10 cellular contexts compared by ENCODE assay signal in the genomic region with DNA sequence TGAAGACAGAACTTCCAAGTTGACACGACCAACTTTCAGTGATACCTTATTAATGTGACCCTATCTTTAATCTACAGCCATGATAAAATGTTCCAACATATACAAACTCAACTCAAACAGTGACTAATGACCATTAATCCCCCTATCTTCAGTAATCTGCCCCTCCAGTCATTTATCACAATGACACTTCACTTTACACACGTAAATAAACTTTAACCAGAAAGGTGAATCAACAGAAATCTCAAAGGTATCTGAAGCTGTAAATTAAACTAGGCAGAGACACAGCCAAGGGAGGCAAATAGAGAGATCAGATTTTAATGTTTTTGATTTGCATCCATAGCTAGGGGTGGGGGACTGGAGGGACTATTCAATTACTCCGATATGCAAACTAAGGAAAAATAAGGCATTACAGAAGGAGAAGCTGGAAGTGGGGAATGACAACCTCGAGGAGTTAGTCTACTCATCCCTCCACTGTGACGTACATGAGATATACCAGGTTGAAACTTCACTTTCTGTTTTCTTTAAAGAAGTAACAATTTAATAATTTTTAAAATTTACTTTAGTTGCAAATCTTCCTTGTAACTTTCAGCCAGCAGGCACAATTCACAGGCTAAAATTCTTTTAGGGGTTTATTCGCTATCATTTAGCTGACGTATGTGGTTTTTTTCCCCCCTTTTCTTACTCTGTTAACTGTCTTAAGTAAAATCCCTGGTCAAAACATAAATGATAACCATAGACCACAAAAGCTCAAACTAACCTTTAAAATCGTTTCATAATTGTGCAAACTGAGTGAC.
A peak's percentile ranks its signal among the peaks of the same experiment; 100 is the strongest.
DNase-seq lines count a peak whose midpoint lies in the region; ATAC-seq and TF ChIP-seq lines count a peak whose summit lies in the region.
"Had no signal": no experiment of that assay in that cellular context is flagged by ENCODE, and none has a peak within 500 bp of the region (broad histone marks: within the 10 kb centered on the region; RNA-seq: fewer than 3 reads in every experiment).

No MANE protein-coding gene starts in this region.

- H3K9me3 ChIP-seq in adrenal gland (replicated peaks in 1 of 3) (no peaks in the 10 kb centered on the region), iPS-15b (ENCODE audit: control insufficient read depth, insufficient read depth, low read length) (no peaks in the 10 kb centered on the region)

- no peaks in the 10 kb centered on the region for H3K9me3 Mint-ChIP-seq in stimulated activated naive CD8-positive, alpha-beta T cell treated with anti-CD3 and anti-CD28 coated beads, Interleukin-15, amount 100 ng/mL, for 72 hours
- H3K9me3 Mint-ChIP-seq in progenitor cell of endocrine pancreas (ENCODE audit: low read depth), result no peaks in the 10 kb centered on the region
- H3K9me3 Mint-ChIP-seq: activated CD4-positive, alpha-beta memory T cell treated with anti-CD3 and anti-CD28 coated beads, Interleukin-2, amount 10 ng/mL, durations not matched to agents 7 days and 5 days had no signal

- no peaks in the 10 kb centered on the region for H3K27me3 Mint-ChIP-seq in stimulated activated naive CD8-positive, alpha-beta T cell treated with anti-CD3 and anti-CD28 coated beads, Interleukin-15, amount 100 ng/mL, for 72 hours
- peaks cover 5% of the 10 kb centered on the region for H3K27me3 Mint-ChIP-seq in progenitor cell of endocrine pancreas

- H3K27ac ChIP-seq in adrenal gland, result peak overlapping the region in 2 of 5 donors; percentile 70 to 96

- no peak for TF ChIP-seq CTCF in HFF-Myc (IDR thresholded peaks at IDR 0.05; ENCODE audit: low read depth, low read length, missing control alignments)
- TF ChIP-seq CTCF in adrenal gland (IDR thresholded peaks at IDR 0.05), result no peak
- no peak for TF ChIP-seq CTCF in progenitor cell of endocrine pancreas (IDR thresholded peaks at IDR 0.05; ENCODE audit: unreplicated experiment)

- no peaks in the 10 kb centered on the region for H3K36me3 ChIP-seq in adrenal gland (replicated peaks in 1 of 2)
- H3K36me3 ChIP-seq in iPS-15b (ENCODE audit: control insufficient read depth, insufficient read depth, low read length), result no peaks in the 10 kb centered on the region

- peaks cover 11 to 18% of the 10 kb centered on the region in 2 donors for H3K4me1 ChIP-seq in adrenal gland (replicated peaks in 1 of 2)
- peaks cover 17% of the 10 kb centered on the region for H3K4me1 ChIP-seq in iPS-15b (ENCODE audit: control insufficient read depth, insufficient read depth, low read length)

- H3K36me3 Mint-ChIP-seq in progenitor cell of endocrine pancreas (ENCODE audit: insufficient read depth), result no peaks in the 10 kb centered on the region

- intact Hi-C loops in adrenal gland (cut with DNase I), result no loop called here

- H3K27ac Mint-ChIP-seq in stimulated activated naive CD8-positive, alpha-beta T cell treated with anti-CD3 and anti-CD28 coated beads, Interleukin-15, amount 100 ng/mL, for 72 hours, result no peak overlapping the region
- no peak overlapping the region for H3K27ac Mint-ChIP-seq in progenitor cell of endocrine pancreas
- H3K27ac Mint-ChIP-seq: activated CD4-positive, alpha-beta memory T cell treated with anti-CD3 and anti-CD28 coated beads, Interleukin-2, amount 10 ng/mL, durations not matched to agents 7 days and 5 days had no signal

- no peak for TF ChIP-seq POLR2A in adrenal gland (IDR thresholded peaks at IDR 0.05)

- H3K4me1 Mint-ChIP-seq in stimulated activated naive CD8-positive, alpha-beta T cell treated with anti-CD3 and anti-CD28 coated beads, Interleukin-15, amount 100 ng/mL, for 72 hours, result peaks cover 8% of the 10 kb centered on the region
- peaks cover 32% of the 10 kb centered on the region for H3K4me1 Mint-ChIP-seq in progenitor cell of endocrine pancreas (ENCODE audit: low read depth)
- H3K4me1 Mint-ChIP-seq: activated CD4-positive, alpha-beta memory T cell treated with anti-CD3 and anti-CD28 coated beads, Interleukin-2, amount 10 ng/mL, durations not matched to agents 7 days and 5 days had no signal

- ATAC-seq in stimulated activated naive CD8-positive, alpha-beta T cell treated with anti-CD3 and anti-CD28 coated beads, Interleukin-15, amount 100 ng/mL, for 72 hours, result no peak
- no peak for ATAC-seq in HG02610 (IDR thresholded peaks at IDR 0.05; ENCODE audit: unreplicated experiment)

- no peak for DNase-seq in HFF-Myc (ENCODE audit: extremely low read depth, low read depth)
- DNase-seq in adrenal gland, result no peak
- DNase-seq in superior temporal gyrus (ENCODE audit: extremely low spot score), result peak; percentile 62
- DNase-seq in NCI-H2171 (lab: John Stamatoyannopoulos, UW), result no peak
- no peak for DNase-seq in stimulated activated naive CD8-positive, alpha-beta T cell treated with anti-CD3 and anti-CD28 coated beads, Interleukin-15, amount 100 ng/mL, for 72 hours
- no peak for DNase-seq in progenitor cell of endocrine pancreas (ENCODE audit: low spot score, unreplicated experiment)
- DNase-seq: activated CD4-positive, alpha-beta memory T cell treated with anti-CD3 and anti-CD28 coated beads, Interleukin-2, amount 10 ng/mL, durations not matched to agents 7 days and 5 days; NCI-H446 treated with DMSO at 0.1 percent for 48 hours had no signal

- no peak overlapping the region for H3K4me3 Mint-ChIP-seq in stimulated activated naive CD8-positive, alpha-beta T cell treated with anti-CD3 and anti-CD28 coated beads, Interleukin-15, amount 100 ng/mL, for 72 hours
- H3K4me3 Mint-ChIP-seq in progenitor cell of endocrine pancreas (ENCODE audit: low read depth), result no peak overlapping the region
- H3K4me3 Mint-ChIP-seq: activated CD4-positive, alpha-beta memory T cell treated with anti-CD3 and anti-CD28 coated beads, Interleukin-2, amount 10 ng/mL, durations not matched to agents 7 days and 5 days had no signal

- 17 to 25% (median 24%) methylated on average over 8 of the region's 8 CpGs for WGBS in adrenal gland, 4 donors

- H3K4me3 ChIP-seq in HFF-Myc (replicated peaks; ENCODE audit: low read depth, low read length) (peak overlapping the region; percentile 94), adrenal gland (peak overlapping the region in 3 of 4 donors; percentile 52 to 81 (median 67)), iPS-15b (ENCODE audit: low read depth, low read length) (peak overlapping the region; percentile 77)

- no peaks in the 10 kb centered on the region for H3K27me3 ChIP-seq in adrenal gland
- no peaks in the 10 kb centered on the region for H3K27me3 ChIP-seq in iPS-15b (ENCODE audit: control insufficient read depth, insufficient read depth, low read length)

- H3K9ac ChIP-seq in iPS-15b (ENCODE audit: low read depth, low read length), result no peak overlapping the region
